In the genomic region with DNA sequence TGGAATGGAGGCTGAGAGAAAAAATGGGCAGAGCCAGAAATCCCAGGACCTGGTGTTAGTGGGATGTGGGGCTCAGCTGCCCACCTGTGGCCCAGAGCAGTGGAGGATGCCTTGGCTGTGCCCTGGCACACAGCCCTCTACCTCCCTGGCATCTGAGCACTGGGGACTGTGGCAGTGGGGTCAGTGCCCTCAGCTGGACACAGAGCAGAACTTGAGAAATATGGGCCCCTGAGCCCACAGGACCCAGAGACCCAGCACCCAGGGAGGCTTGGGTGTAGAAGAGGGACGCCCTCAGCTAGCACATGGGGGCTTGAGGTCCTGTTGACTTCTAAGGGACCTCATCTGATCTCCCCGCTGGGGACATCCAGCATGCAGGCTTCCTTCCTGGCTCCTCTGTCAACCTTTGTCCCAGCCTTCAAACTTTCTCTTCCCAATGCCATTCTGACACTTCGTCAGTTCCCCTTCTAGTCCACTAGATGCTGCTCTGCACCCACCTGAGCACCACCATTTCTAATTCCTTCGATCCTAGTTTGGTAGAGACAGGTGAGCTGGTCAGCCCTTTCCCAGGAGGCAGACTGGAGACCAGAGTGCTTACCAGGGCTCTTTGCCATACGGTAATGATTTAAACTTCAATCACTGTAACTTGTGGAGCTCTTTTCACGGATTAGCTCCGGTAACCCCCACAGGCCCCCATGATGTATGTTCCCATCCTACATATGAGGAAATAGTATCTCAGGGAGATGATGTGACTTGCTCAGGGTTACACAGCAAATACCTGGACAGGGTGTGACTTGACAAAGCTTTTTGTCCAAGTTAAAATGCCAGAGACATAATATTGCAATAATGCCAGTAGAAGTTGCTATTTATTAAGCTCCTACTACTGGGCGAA, we compare ENCODE assay signal across 8 cellular contexts.
DNase-seq lines count a peak whose midpoint lies in the region; ATAC-seq and TF ChIP-seq lines count a peak whose summit lies in the region.

No MANE protein-coding gene starts in this region.

- CTCF ChIA-PET in activated CD4-positive, alpha-beta T cell treated with anti-CD3 and anti-CD28 coated beads for 36 hours (lab: Charles Lee), result interaction anchor here (0.6 to 1.2 kb wide), 8 partner anchors 12 to 698 kb away, joined by 3 to 7 read pairs (median 3); no protein-coding TSS in a partner anchor

- no peaks in the 10 kb centered on the region for H3K27me3 ChIP-seq in brain microvascular endothelial cell (replicated peaks)

- H3K27ac Mint-ChIP-seq in activated CD4-positive, alpha-beta T cell treated with anti-CD3 and anti-CD28 coated beads for 36 hours, result no peak overlapping the region

- in situ Hi-C loops in brain microvascular endothelial cell (cut with HindIII; ENCODE audit: low pct_ligation_motif_present, low sequenced_read_pairs), result no loop called here

- POLR2A ChIA-PET in activated CD4-positive, alpha-beta T cell treated with anti-CD3 and anti-CD28 coated beads for 36 hours (lab: Charles Lee), result no interaction called here

- H3K4me1 Mint-ChIP-seq in activated CD4-positive, alpha-beta T cell treated with anti-CD3 and anti-CD28 coated beads for 36 hours, result no peaks in the 10 kb centered on the region

- DNase-seq in activated CD4-positive, alpha-beta T cell treated with anti-CD3 and anti-CD28 coated beads for 36 hours, result peak; percentile 9
- DNase-seq in activated CD4-positive, alpha-beta T cell treated with anti-CD3 and anti-CD28 coated beads for 1 hour, result no peak
- DNase-seq in NCI-H2107 (lab: John Stamatoyannopoulos, UW), result peak; percentile 2
- DNase-seq in brain microvascular endothelial cell, result peak; percentile 10
- peak; percentile 29 to 45 for DNase-seq in lung microvascular endothelial cell (ENCODE audit: low read depth in 2 of 2)
- no peak for DNase-seq in ecto neural progenitor cell (ENCODE audit: low spot score)
- DNase-seq in activated T-cell treated with anti-CD3 and anti-CD28 coated beads, Interleukin-2, amount 50 U/mL, for 1 hour, result no peak

- no peak overlapping the region for H3K27ac ChIP-seq in brain microvascular endothelial cell

- H3K9me3 Mint-ChIP-seq in activated CD4-positive, alpha-beta T cell treated with anti-CD3 and anti-CD28 coated beads for 36 hours (ENCODE audit: low read depth), result no peaks in the 10 kb centered on the region

- H3K36me3 ChIP-seq in brain microvascular endothelial cell (replicated peaks), result no peaks in the 10 kb centered on the region

- H3K4me3 ChIP-seq in brain microvascular endothelial cell (ENCODE audit: low read depth, low read length), result no peak overlapping the region

- no peaks in the 10 kb centered on the region for H3K36me3 Mint-ChIP-seq in activated CD4-positive, alpha-beta T cell treated with anti-CD3 and anti-CD28 coated beads for 36 hours (ENCODE audit: low read depth)

- H3K4me3 Mint-ChIP-seq in activated CD4-positive, alpha-beta T cell treated with anti-CD3 and anti-CD28 coated beads for 36 hours, result no peak overlapping the region

- TF ChIP-seq CTCF in brain microvascular endothelial cell (IDR thresholded peaks at IDR 0.05; ENCODE audit: low read depth, low read length, missing control alignments), result peak; percentile 80

- ATAC-seq in activated CD4-positive, alpha-beta T cell treated with anti-CD3 and anti-CD28 coated beads for 36 hours, result peak; percentile 47
- ATAC-seq in GM21390 (IDR thresholded peaks at IDR 0.05; ENCODE audit: unreplicated experiment), result no peak

- H3K27me3 Mint-ChIP-seq in activated CD4-positive, alpha-beta T cell treated with anti-CD3 and anti-CD28 coated beads for 36 hours, result peaks cover 37% of the 10 kb centered on the region

- intact Hi-C loops in activated CD4-positive, alpha-beta T cell treated with anti-CD3 and anti-CD28 coated beads for 36 hours (cut with DNase I, micrococcal nuclease), result loop anchor here (1.0 to 5.0 kb wide), 3 partner anchors 274 to 594 kb away; no protein-coding TSS in a partner anchor

Comparison
In these comparisons a context has a peak if more than half of its experiments do, and no peak if none do; other contexts are left out.
1. DNase-seq: peak in activated CD4-positive, alpha-beta T cell treated with anti-CD3 and anti-CD28 coated beads for 36 hours (single experiment), NCI-H2107 (single experiment), brain microvascular endothelial cell (single experiment) and lung microvascular endothelial cell (2 of 2); none in activated CD4-positive, alpha-beta T cell treated with anti-CD3 and anti-CD28 coated beads for 1 hour (single experiment), ecto neural progenitor cell (single experiment) and activated T-cell treated with anti-CD3 and anti-CD28 coated beads, Interleukin-2, amount 50 U/mL, for 1 hour (single experiment).